Comparison of ENCODE assay signal across 20 cellular contexts in the genomic region with DNA sequence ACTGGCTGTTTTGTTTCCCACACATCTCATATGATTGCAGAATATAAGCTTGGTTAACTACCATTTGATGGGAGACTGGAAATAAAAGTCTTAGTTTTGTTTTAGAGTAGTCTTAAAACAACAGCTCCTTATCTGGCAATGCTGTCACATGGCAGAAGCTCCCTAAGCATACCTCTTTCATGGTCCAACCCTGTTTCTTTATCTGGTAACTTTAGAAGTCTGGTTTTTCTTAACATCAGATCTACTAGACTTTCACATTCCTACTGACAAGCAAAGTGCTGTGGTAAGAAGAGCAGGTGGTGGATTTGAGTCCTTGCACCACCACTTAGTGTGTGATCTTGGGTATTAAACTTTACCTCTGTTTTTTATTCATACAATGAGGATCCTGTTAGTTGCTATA.
"Had no signal": no experiment of that assay in that cellular context is flagged by ENCODE, and none has a peak within 500 bp of the region (broad histone marks: within the 10 kb centered on the region; RNA-seq: fewer than 3 reads in every experiment).

No MANE protein-coding gene starts in this region.

- H3K79me2 ChIP-seq: parathyroid adenoma had no signal

- H2AFZ ChIP-seq: parathyroid adenoma had no signal

- H3K4me3 ChIP-seq: body of pancreas, heart left ventricle, lower lobe of right lung, sigmoid colon, thoracic aorta had no signal

- FAIRE-seq: endothelial cell of umbilical vein, frontal cortex had no signal

- ATAC-seq: activated CD4-positive, alpha-beta T cell treated with anti-CD3 and anti-CD28 coated beads for 36 hours; activated CD8-positive, alpha-beta T cell treated with anti-CD3 and anti-CD28 coated beads for 36 hours; activated T-cell treated with anti-CD3 and anti-CD28 coated beads, Interleukin-2, amount 50 U/mL, for 4 hours; body of pancreas; heart left ventricle; left cardiac atrium; lower lobe of right lung; naive thymus-derived CD4-positive, alpha-beta T cell; stimulated activated effector memory CD8-positive, alpha-beta T cell treated with anti-CD3 and anti-CD28 coated beads, Interleukin-12 subunit alpha, Interleukin-12 subunit beta, amount 100 ng/mL, for 72 hours had no signal

- DNase-seq: activated CD4-positive, alpha-beta T cell treated with anti-CD3 and anti-CD28 coated beads for 36 hours; activated CD8-positive, alpha-beta T cell treated with anti-CD3 and anti-CD28 coated beads for 36 hours; activated effector memory CD4-positive, alpha-beta T cell treated with Interleukin-2 at 50 U/mL for 16 hours; activated T-cell treated with anti-CD3 and anti-CD28 coated beads, Interleukin-2, amount 50 U/mL, for 4 hours; amniotic stem cell; body of pancreas; cortex of kidney; effector CD4-positive, alpha-beta T cell; heart left ventricle; left cardiac atrium; lower lobe of right lung; naive thymus-derived CD4-positive, alpha-beta T cell; sigmoid colon; SW 1271 had no signal

- H3K9me3 ChIP-seq: body of pancreas, heart left ventricle, lower lobe of right lung, sigmoid colon, thoracic aorta had no signal

- H3K27me3 ChIP-seq: body of pancreas, heart left ventricle, sigmoid colon had no signal

- H3K4me1 ChIP-seq: sigmoid colon had no signal

- H3K27ac ChIP-seq: body of pancreas, heart left ventricle, lower lobe of right lung, parathyroid adenoma, sigmoid colon, thoracic aorta, VCaP had no signal

- H3K9ac ChIP-seq: parathyroid adenoma had no signal

- H3K36me3 ChIP-seq: heart left ventricle, lower lobe of right lung, sigmoid colon, thoracic aorta had no signal
